In the genomic region with DNA sequence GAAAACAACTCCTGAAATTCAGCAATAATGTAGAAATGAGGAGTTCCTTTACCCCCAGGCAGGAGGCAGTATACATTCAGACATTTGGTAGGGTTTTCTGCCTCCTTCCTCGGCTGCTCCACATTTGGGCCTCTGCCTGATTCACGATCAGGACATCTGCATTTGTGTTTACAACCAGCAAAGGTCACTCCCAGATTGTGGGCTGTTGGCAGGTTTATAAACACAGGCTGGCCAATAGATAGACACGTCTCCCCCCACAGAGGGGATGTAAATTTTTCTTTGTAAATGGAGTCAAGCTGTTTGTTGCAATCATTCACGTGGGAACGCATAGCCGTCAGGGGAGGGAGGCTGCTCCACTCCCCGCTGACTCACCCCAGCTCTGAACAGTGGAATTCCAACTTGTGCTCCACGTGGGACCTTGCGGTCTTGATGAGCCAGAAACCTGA, we compare ENCODE assay signal across 13 cellular contexts.
DNase-seq lines count a peak whose midpoint lies in the region; ATAC-seq and TF ChIP-seq lines count a peak whose summit lies in the region.
"Had no signal": no experiment of that assay in that cellular context is flagged by ENCODE, and none has a peak within 500 bp of the region (broad histone marks: within the 10 kb centered on the region; RNA-seq: fewer than 3 reads in every experiment).

No MANE protein-coding gene starts in this region.

- H2BK15ac ChIP-seq in neuronal stem cell (ENCODE audit: low read length): no peak overlapping the region

- H3K14ac ChIP-seq in neuronal stem cell (ENCODE audit: low read length): no peak overlapping the region

- H3K79me1 ChIP-seq in neuronal stem cell (ENCODE audit: low read depth, low read length): no peaks in the 10 kb centered on the region

- no peak overlapping the region for H4K91ac ChIP-seq in neuronal stem cell (ENCODE audit: low read depth, low read length, poor library complexity)

- H2AFZ ChIP-seq in neuronal stem cell (ENCODE audit: low read length): peak overlapping the region; percentile 7

- intact Hi-C loops in left ventricle myocardium superior (cut with micrococcal nuclease): no loop called here
- intact Hi-C loops in esophagus muscularis mucosa (cut with DNase I): loop anchor here (10.0 kb wide), 1 partner anchor 133 kb away; no protein-coding TSS in a partner anchor

- H3K27ac ChIP-seq in neuronal stem cell (replicated peaks; ENCODE audit: low read length): no peak overlapping the region
- H3K27ac ChIP-seq in esophagus muscularis mucosa (replicated peaks in 1 of 4): no peak overlapping the region
- H3K27ac ChIP-seq: ovary, thoracic aorta had no signal

- H3K4me1 ChIP-seq in neuronal stem cell (ENCODE audit: control insufficient read depth in 2 of 2, insufficient read depth in 1 of 2, low read depth in 1 of 2, low read length in 2 of 2) (no peaks in the 10 kb centered on the region), esophagus muscularis mucosa (no peaks in the 10 kb centered on the region)

- no peak overlapping the region for H3K23ac ChIP-seq in neuronal stem cell (ENCODE audit: low read depth, low read length, poor library complexity)

- no peak overlapping the region for H2BK12ac ChIP-seq in neuronal stem cell (ENCODE audit: low read length)

- TF ChIP-seq POLR2A in esophagus muscularis mucosa (IDR thresholded peaks at IDR 0.05; ENCODE audit: low read depth): no peak

- H3K9me3 ChIP-seq in neuronal stem cell (replicated peaks in 1 of 2; ENCODE audit: control insufficient read depth in 2 of 2, insufficient read depth in 1 of 2, low read depth in 1 of 2, low read length in 2 of 2) (no peaks in the 10 kb centered on the region), esophagus muscularis mucosa (peaks cover 0 to 13% (median 0%) of the 10 kb centered on the region in 4 donors)
- H3K9me3 ChIP-seq: ovary, thoracic aorta had no signal

- H3K27me3 ChIP-seq in neuronal stem cell (ENCODE audit: control insufficient read depth in 3 of 3, insufficient read depth in 3 of 3, low read depth in 1 of 3, low read length in 3 of 3): peaks cover 0 to 3% (median 0%) of the 10 kb centered on the region in 3 experiments
- peaks cover 0 to 9% (median 0%) of the 10 kb centered on the region in 4 donors for H3K27me3 ChIP-seq in esophagus muscularis mucosa
- H3K27me3 ChIP-seq: ovary had no signal

- no peak overlapping the region for H3K4me2 ChIP-seq in neuronal stem cell (ENCODE audit: insufficient read depth, low read length, poor library complexity, severe bottlenecking)

- no CpG with 5 or more reads among the region's 9 CpGs for WGBS in neuronal stem cell (ENCODE audit: extremely low coverage in 2 of 2, insufficient read length in 2 of 2, insufficient replicate concordance in 1 of 2), 2 donors
- WGBS in esophagus muscularis mucosa: 9% methylated on average over 9 of the region's 9 CpGs

- no peak for TF ChIP-seq EP300 in esophagus muscularis mucosa (IDR thresholded peaks at IDR 0.05)

- no peak overlapping the region for H3K4me3 ChIP-seq in epithelial cell of esophagus (ENCODE audit: low read length)
- H3K4me3 ChIP-seq in neuronal stem cell (ENCODE audit: low read length in 2 of 2): no peak overlapping the region
- no peak overlapping the region for H3K4me3 ChIP-seq in esophagus muscularis mucosa
- H3K4me3 ChIP-seq: ovary, thoracic aorta had no signal

- ATAC-seq in left ventricle myocardium superior: no peak
- no peak for ATAC-seq in HG02938 (IDR thresholded peaks at IDR 0.05; ENCODE audit: unreplicated experiment)
- ATAC-seq in HG02870 (IDR thresholded peaks at IDR 0.05; ENCODE audit: unreplicated experiment): no peak

- peak; percentile 65 for DNase-seq in GM03348 (ENCODE audit: low spot score)
- DNase-seq in LoVo (ENCODE audit: low spot score): peak; percentile 35
- peak; percentile 67 for DNase-seq in epithelial cell of esophagus (ENCODE audit: low read depth)
- no peak for DNase-seq in neuronal stem cell (ENCODE audit: low spot score)
- DNase-seq in left ventricle myocardium superior: no peak
- no peak for DNase-seq in esophagus muscularis mucosa (ENCODE audit: extremely low spot score)
- DNase-seq: activated CD4-positive, alpha-beta T cell treated with anti-CD3 and anti-CD28 coated beads for 1 hour; NCI-H1417; ovary; RPMI8226 had no signal

- H3K4ac ChIP-seq in neuronal stem cell (ENCODE audit: low read length): no peak overlapping the region

- no peak overlapping the region for H3K9ac ChIP-seq in neuronal stem cell (ENCODE audit: low read depth, low read length, poor library complexity)

- no peak overlapping the region for H2BK120ac ChIP-seq in neuronal stem cell (ENCODE audit: low read depth, low read length)

- H3K18ac ChIP-seq in neuronal stem cell (ENCODE audit: low read length): no peak overlapping the region

- H2AK5ac ChIP-seq in neuronal stem cell (ENCODE audit: low read depth, low read length): no peak overlapping the region

- H3K36me3 ChIP-seq in neuronal stem cell (replicated peaks in 1 of 2; ENCODE audit: control insufficient read depth in 2 of 2, insufficient read depth in 2 of 2, low read length in 2 of 2) (no peaks in the 10 kb centered on the region), esophagus muscularis mucosa (no peaks in the 10 kb centered on the region)
- H3K36me3 ChIP-seq: ovary, thoracic aorta had no signal

- TF ChIP-seq CTCF in epithelial cell of esophagus (IDR thresholded peaks at IDR 0.05; ENCODE audit: insufficient read depth, low read depth, low read length, missing control alignments): no peak
- no peak for TF ChIP-seq CTCF in esophagus muscularis mucosa (IDR thresholded peaks at IDR 0.05)

- no peak overlapping the region for H4K8ac ChIP-seq in neuronal stem cell (ENCODE audit: low read depth, low read length)

- no peak overlapping the region for H2BK5ac ChIP-seq in neuronal stem cell (ENCODE audit: low read length)

Comparison
In these comparisons a context has a peak if more than half of its experiments do, and no peak if none do; other contexts are left out.
1. DNase-seq: peak in GM03348 (single experiment), LoVo (single experiment) and epithelial cell of esophagus (single experiment); none in neuronal stem cell (single experiment), left ventricle myocardium superior (single experiment) and esophagus muscularis mucosa (single experiment).